ENCODE assay signal across 8 cellular contexts in genomic region chr12:3200032-3200617, GRCh38.
DNase-seq lines count a peak whose midpoint lies in the region; ATAC-seq, FAIRE-seq and TF ChIP-seq lines count a peak whose summit lies in the region.

No MANE protein-coding gene starts in this region.

- H3K4me2 ChIP-seq in mammary epithelial cell (ENCODE audit: insufficient read depth, low read depth, low read length) = peak overlapping the region; percentile 81

- H3K9me3 ChIP-seq in mammary epithelial cell (replicated peaks; ENCODE audit: insufficient read depth, low read length) (no peaks in the 10 kb centered on the region), kidney (ENCODE audit: control insufficient read depth in 1 of 2, low read length in 2 of 2) (no peaks in the 10 kb centered on the region)

- DNase-seq in COR-L47 (lab: John Stamatoyannopoulos, UW) (peak; percentile 53), NCI-H2171 (lab: John Stamatoyannopoulos, UW) (peak; percentile 80), mammary epithelial cell (peak; percentile 49), kidney (peak; percentile 86)
- peak; percentile 19 for DNase-seq in stimulated activated naive CD8-positive, alpha-beta T cell treated with anti-CD3 and anti-CD28 coated beads, Interleukin-15, Interleukin-2, amounts not matched to agents 100 U/mL and 50 U/mL, for 24 hours
- DNase-seq in activated effector memory CD4-positive, alpha-beta T cell treated with anti-CD3 and anti-CD28 coated beads, Interleukin-2, amount 50 U/mL, for 16 hours = no peak
- no peak for DNase-seq in central memory CD4-positive, alpha-beta T cell

- peaks cover 6% of the 10 kb centered on the region for H4K20me1 ChIP-seq in mammary epithelial cell (ENCODE audit: insufficient read depth, low read length)

- ATAC-seq in stimulated activated naive CD8-positive, alpha-beta T cell treated with anti-CD3 and anti-CD28 coated beads, Interleukin-15, Interleukin-2, amounts not matched to agents 100 U/mL and 50 U/mL, for 24 hours = no peak
- no peak for ATAC-seq in HG03521 (IDR thresholded peaks at IDR 0.05; ENCODE audit: unreplicated experiment)

- no peak for FAIRE-seq in kidney (lab: Jason Lieb, UNC)

- peaks cover 2% of the 10 kb centered on the region for H3K79me2 ChIP-seq in mammary epithelial cell (ENCODE audit: insufficient read depth, low read length)

- in situ Hi-C loops in mammary epithelial cell (cut with MboI; ENCODE audit: low sequenced_read_pairs in 2 of 2) = loop anchor here in 1 of 2 donors (5.0 kb wide), 1 partner anchor 68 kb away; no protein-coding TSS in a partner anchor

- H3K9ac ChIP-seq in mammary epithelial cell (ENCODE audit: insufficient read depth, low read length) (no peak overlapping the region), kidney (ENCODE audit: low read length in 2 of 2) (peak overlapping the region in 1 of 2 donors; percentile 7)

- TF ChIP-seq CTCF in mammary epithelial cell (conservative IDR thresholded peaks at IDR 0.05 in 1 of 2, IDR thresholded peaks at IDR 0.05 in 1 of 2; ENCODE audit: extremely low read depth in 1 of 2, insufficient read depth in 1 of 2, low read depth in 1 of 2, low read length in 2 of 2) (no peak), kidney (IDR thresholded peaks at IDR 0.05; ENCODE audit: borderline replicate concordance, extremely low read depth, insufficient read depth) (no peak)

- H3K27ac ChIP-seq in mammary epithelial cell (ENCODE audit: insufficient read depth, low read depth, low read length) = no peak overlapping the region
- no peak overlapping the region for H3K27ac ChIP-seq in kidney (ENCODE audit: low read depth in 2 of 2, low read length in 2 of 2)

- CTCF ChIA-PET in mammary epithelial cell (lab: Charles Lee; ENCODE audit: low non-redundant PET) = no interaction called here

- peak overlapping the region; percentile 19 to 40 (median 23) for H3K4me3 ChIP-seq in mammary epithelial cell (replicated peaks in 1 of 3; ENCODE audit: insufficient read depth in 1 of 3, low read depth in 2 of 3, low read length in 3 of 3)
- peak overlapping the region; percentile 9 to 22 for H3K4me3 ChIP-seq in kidney (ENCODE audit: low read length in 2 of 2)

- 10% methylated on average over 8 of the region's 49 CpGs for WGBS in mammary epithelial cell (ENCODE audit: low coverage, missing lambda C conversion rate)

- peaks cover 18% of the 10 kb centered on the region for H3K4me1 ChIP-seq in mammary epithelial cell (ENCODE audit: insufficient read depth, low read length)
- H3K4me1 ChIP-seq in kidney (ENCODE audit: control insufficient read depth in 1 of 2, insufficient read depth in 1 of 2, low read depth in 1 of 2, low read length in 2 of 2) = peaks cover 9 to 19% of the 10 kb centered on the region in 2 donors

- dilution Hi-C loops in mammary epithelial cell (cut with HindIII; ENCODE audit: low sequenced_read_pairs) = no loop called here

- no TSS peak for BruUV-seq in mammary epithelial cell (replicated peaks; lab: Mats Ljungman, UMichigan)

- intact Hi-C loops in mammary epithelial cell (cut with micrococcal nuclease) (no loop called here), kidney (cut with DNase I) (no loop called here)

- no peaks in the 10 kb centered on the region for H3K27me3 ChIP-seq in mammary epithelial cell (ENCODE audit: insufficient read depth, low read length)

- no peak overlapping the region for H2AFZ ChIP-seq in mammary epithelial cell (ENCODE audit: low read depth, low read length)

- no peaks in the 10 kb centered on the region for H3K36me3 ChIP-seq in mammary epithelial cell (ENCODE audit: insufficient read depth, low read length)
- H3K36me3 ChIP-seq in kidney (ENCODE audit: control insufficient read depth in 1 of 2, insufficient read depth in 2 of 2, low read length in 2 of 2) = peaks cover 0 to 7% of the 10 kb centered on the region in 2 donors

Comparison
In these comparisons a context has a peak if more than half of its experiments do, and no peak if none do; other contexts are left out.
1. DNase-seq: peak in COR-L47 (single experiment), NCI-H2171 (single experiment), mammary epithelial cell (single experiment), kidney (single experiment) and stimulated activated naive CD8-positive, alpha-beta T cell treated with anti-CD3 and anti-CD28 coated beads, Interleukin-15, Interleukin-2, amounts not matched to agents 100 U/mL and 50 U/mL, for 24 hours (single experiment); none in activated effector memory CD4-positive, alpha-beta T cell treated with anti-CD3 and anti-CD28 coated beads, Interleukin-2, amount 50 U/mL, for 16 hours (single experiment) and central memory CD4-positive, alpha-beta T cell (single experiment).